8 cellular contexts compared by ENCODE assay signal in genomic region chr5:142024771-142025304, GRCh38. TPM values are rescaled to one million over a fixed set of nuclear protein-coding genes. Genes with fewer than 3 reads are reported as not detected.
DNase-seq lines count a peak whose midpoint lies in the region; TF ChIP-seq lines count a peak whose summit lies in the region.

No MANE protein-coding gene starts in this region.

- no CpG with 5 or more reads among the region's 26 CpGs for WGBS in H9 (ENCODE audit: extremely low coverage, insufficient read length, low lambda C conversion rate)

- no peak overlapping the region for H3T11ph ChIP-seq in H9 (ENCODE audit: low read length)

- H3K4me2 ChIP-seq in H9 (ENCODE audit: insufficient read depth, insufficient read length, low read length) (peak overlapping the region; percentile 86), neural cell (ENCODE audit: low read length) (peak overlapping the region; percentile 64)

- peak overlapping the region; percentile 78 to 87 for H3K4me3 Mint-ChIP-seq in H9
- peak overlapping the region; percentile 92 for H3K4me3 Mint-ChIP-seq in stimulated activated naive CD8-positive, alpha-beta T cell treated with anti-CD3 and anti-CD28 coated beads, Interleukin-15, Interleukin-2, amounts not matched to agents 100 ng/mL and 50 ng/mL, for 24 hours

- TF ChIP-seq EP300 in neural cell (conservative IDR thresholded peaks at IDR 0.05; ENCODE audit: poor library complexity, severe bottlenecking) = peak; percentile 23

- H4K8ac ChIP-seq in H9 (replicated peaks; ENCODE audit: insufficient read length, low read depth, low read length) = no peak overlapping the region

- peaks cover 3% of the 10 kb centered on the region for H3K23me2 ChIP-seq in H9 (ENCODE audit: insufficient read length, low read depth, low read length, poor library complexity, severe bottlenecking)

- H3K27me3 ChIP-seq in H9 (ENCODE audit: insufficient read depth, low read length) = no peaks in the 10 kb centered on the region
- no peaks in the 10 kb centered on the region for H3K27me3 ChIP-seq in neural cell (ENCODE audit: insufficient read depth, low read depth, low read length)

- H2BK12ac ChIP-seq in H9 (ENCODE audit: insufficient read length, low read depth, low read length) = no peak overlapping the region

- H3K14ac ChIP-seq in H9 (ENCODE audit: insufficient read depth, low read length) = no peak overlapping the region

- H3K79me2 ChIP-seq in H9 (ENCODE audit: insufficient read depth, low read length) (no peaks in the 10 kb centered on the region), neural cell (replicated peaks; ENCODE audit: insufficient read depth, low read length) (no peaks in the 10 kb centered on the region)

- H3F3A ChIP-seq in neural cell (ENCODE audit: insufficient read depth, low read length, poor library complexity, severe bottlenecking) = peaks cover 6% of the 10 kb centered on the region

- H4K20me1 ChIP-seq in H9 (ENCODE audit: control insufficient read depth, insufficient read depth, insufficient read length) (no peaks in the 10 kb centered on the region), neural cell (ENCODE audit: insufficient read depth) (no peaks in the 10 kb centered on the region)

- no peak overlapping the region for H3K56ac ChIP-seq in H9 (ENCODE audit: insufficient read length, low read depth, low read length)

- H3K9me2 ChIP-seq in neural cell (ENCODE audit: insufficient read depth, low read length) = no peaks in the 10 kb centered on the region

- H3K4me3 ChIP-seq in fibroblast of villous mesenchyme (ENCODE audit: low read depth, low read length) (peak overlapping the region; percentile 60), neural cell (ENCODE audit: low read length) (peak overlapping the region; percentile 63)

- peak overlapping the region; percentile 73 for H3K27ac ChIP-seq in H9 (ENCODE audit: insufficient read length, low read depth, low read length)
- peak overlapping the region; percentile 77 for H3K27ac ChIP-seq in neural cell (ENCODE audit: low read length)

- no peak overlapping the region for H2BK20ac ChIP-seq in H9 (ENCODE audit: low read depth, low read length, poor library complexity, severe bottlenecking)

- no peak overlapping the region for H2BK5ac ChIP-seq in H9 (ENCODE audit: insufficient read length, low read length)

- TF ChIP-seq CTCF in H9 (conservative IDR thresholded peaks at IDR 0.05) (no peak), fibroblast of villous mesenchyme (IDR thresholded peaks at IDR 0.05; ENCODE audit: insufficient read depth, low read depth, low read length) (no peak), neural cell (IDR thresholded peaks at IDR 0.05; ENCODE audit: poor library complexity, severe bottlenecking) (no peak)

- H3K4me1 Mint-ChIP-seq in H9 = peaks cover 12 to 15% of the 10 kb centered on the region in 2 experiments
- peaks cover 28% of the 10 kb centered on the region for H3K4me1 Mint-ChIP-seq in stimulated activated naive CD8-positive, alpha-beta T cell treated with anti-CD3 and anti-CD28 coated beads, Interleukin-15, Interleukin-2, amounts not matched to agents 100 ng/mL and 50 ng/mL, for 24 hours (ENCODE audit: low read depth)

- peaks cover 7% of the 10 kb centered on the region in 2 experiments for H3K9me3 Mint-ChIP-seq in H9
- H3K9me3 Mint-ChIP-seq in stimulated activated naive CD8-positive, alpha-beta T cell treated with anti-CD3 and anti-CD28 coated beads, Interleukin-15, Interleukin-2, amounts not matched to agents 100 ng/mL and 50 ng/mL, for 24 hours = no peaks in the 10 kb centered on the region

- no peak overlapping the region for H3K18ac ChIP-seq in H9 (ENCODE audit: insufficient read length, low read depth, low read length)

- H2BK15ac ChIP-seq in H9 (ENCODE audit: low read depth, low read length) = no peak overlapping the region

- no peaks in the 10 kb centered on the region; the same call in 1 of the 2 replicates for H3K4me1 ChIP-seq in ES-I3 (ENCODE audit: insufficient read depth, low read length)
- H3K4me1 ChIP-seq in H9 (ENCODE audit: insufficient read depth, low read length) = no peaks in the 10 kb centered on the region

- H3K27me3 Mint-ChIP-seq in H9 (ENCODE audit: low read depth) = peaks cover 7% of the 10 kb centered on the region
- peaks cover 6% of the 10 kb centered on the region for H3K27me3 Mint-ChIP-seq in stimulated activated naive CD8-positive, alpha-beta T cell treated with anti-CD3 and anti-CD28 coated beads, Interleukin-15, Interleukin-2, amounts not matched to agents 100 ng/mL and 50 ng/mL, for 24 hours

- H3K27ac Mint-ChIP-seq in H9 = peak overlapping the region; percentile 94 to 99 (median 96)
- peak overlapping the region; percentile 97 for H3K27ac Mint-ChIP-seq in stimulated activated naive CD8-positive, alpha-beta T cell treated with anti-CD3 and anti-CD28 coated beads, Interleukin-15, Interleukin-2, amounts not matched to agents 100 ng/mL and 50 ng/mL, for 24 hours

- no peak overlapping the region for H2AK5ac ChIP-seq in H9 (ENCODE audit: insufficient read length, low read length)

- H3K9me3 ChIP-seq in ES-I3 (ENCODE audit: control insufficient read depth, insufficient read depth, low read length) (no peaks in the 10 kb centered on the region), H9 (ENCODE audit: control insufficient read depth, low read depth, low read length) (no peaks in the 10 kb centered on the region), neural cell (ENCODE audit: low read length) (no peaks in the 10 kb centered on the region)

- H3K36me3 ChIP-seq in ES-I3 (ENCODE audit: insufficient read depth, low read length) = no peaks in the 10 kb centered on the region
- H3K36me3 ChIP-seq in neural cell (ENCODE audit: insufficient read depth, low read length) = no peaks in the 10 kb centered on the region

- H2BK120ac ChIP-seq in H9 (ENCODE audit: low read depth, low read length, poor library complexity, severe bottlenecking) = no peak overlapping the region

- H3K79me1 ChIP-seq in H9 (ENCODE audit: insufficient read depth, low read depth, low read length, poor library complexity, severe bottlenecking) = no peaks in the 10 kb centered on the region

- H3K36me3 Mint-ChIP-seq in H9 (ENCODE audit: insufficient read depth in 1 of 3, low read depth in 3 of 3) = peaks cover 0 to 7% (median 0%) of the 10 kb centered on the region in 3 experiments; a peak in 3 of 7 replicates
- no peaks in the 10 kb centered on the region for H3K36me3 Mint-ChIP-seq in stimulated activated naive CD8-positive, alpha-beta T cell treated with anti-CD3 and anti-CD28 coated beads, Interleukin-15, Interleukin-2, amounts not matched to agents 100 ng/mL and 50 ng/mL, for 24 hours (ENCODE audit: low read depth)

- peak overlapping the region; percentile 62 for H3K9ac ChIP-seq in ES-I3 (ENCODE audit: low read depth, low read length)
- H3K9ac ChIP-seq in H9 (ENCODE audit: extremely low read depth, insufficient read length, low read length) = peak overlapping the region; percentile 67
- H3K9ac ChIP-seq in neural cell (ENCODE audit: low read length) = peak overlapping the region; percentile 65

- H4K5ac ChIP-seq in H9 (ENCODE audit: insufficient read length, low read depth, low read length) = no peak overlapping the region

- peak overlapping the region; percentile 98 for H2AFZ ChIP-seq in H9 (ENCODE audit: low read length)
- H2AFZ ChIP-seq in neural cell (ENCODE audit: low read depth, low read length) = peak overlapping the region; percentile 84

- no peak overlapping the region for H3K23ac ChIP-seq in H9 (ENCODE audit: insufficient read length, low read depth, low read length)

- H3K4ac ChIP-seq in H9 (ENCODE audit: low read depth, low read length) = no peak overlapping the region

- DNase-seq in H9 (peak; percentile 96), M059J (ENCODE audit: low read depth) (peak; percentile 94), SHP77 treated with DMSO at 0.1 percent for 48 hours (lab: John Stamatoyannopoulos, UW) (peak; percentile 93), activated gamma-delta T cell (lab: John Stamatoyannopoulos, UW) (peak; percentile 68), fibroblast of villous mesenchyme (ENCODE audit: low read depth) (peak; percentile 88)

- no peak overlapping the region for H4K91ac ChIP-seq in H9 (ENCODE audit: insufficient read length, low read depth, low read length)

- peak; percentile 46 for TF ChIP-seq RAD21 in neural cell (conservative IDR thresholded peaks at IDR 0.05)

TF ChIP-seq in neural cell, 6 proteins besides CTCF, POLR2A, EP300 and RAD21 (continues in another document):
- TF ChIP-seq TAF1 (IDR thresholded peaks at IDR 0.05; ENCODE audit: low read depth) (no peak), EZH2 (IDR thresholded peaks at IDR 0.05; ENCODE audit: borderline replicate concordance, insufficient read depth, low read length, poor library complexity, severe bottlenecking) (no peak), SMC3 (conservative IDR thresholded peaks at IDR 0.05; ENCODE audit: poor library complexity) (peak; percentile 34)

RNA-seq across cellular contexts. Expression of gene GNPDA1, which starts 12.0 kb away (rescaled TPM):
- 66.8 and 68.4 TPM in 2 replicates for total RNA-seq in H9 (2021)
- total RNA-seq in M059J (2014; rRNA removed; shearing (Covaris generic)) = 85.5 and 151 TPM in 2 replicates
- 54.8 and 59.6 TPM in 2 replicates for total RNA-seq in fibroblast of villous mesenchyme
- polyA plus RNA-seq in neural cell = 28.9 and 32.2 TPM in 2 replicates
- 21.2 and 29.9 TPM in 2 replicates for polyA minus RNA-seq in neural cell

RNA-seq across cellular contexts. Expression of gene RNF14, which starts 55.9 kb away (rescaled TPM):
- 19.5 and 20.1 TPM in 2 replicates for total RNA-seq in H9 (2021)
- total RNA-seq in M059J (2014; rRNA removed; shearing (Covaris generic)) = 24.7 and 78.2 TPM in 2 replicates
- 56.7 and 76.9 TPM in 2 replicates for total RNA-seq in fibroblast of villous mesenchyme
- polyA plus RNA-seq in neural cell = 82.1 and 108 TPM in 2 replicates
- polyA minus RNA-seq in neural cell = 83.3 and 93.9 TPM in 2 replicates

Comparison
In these comparisons a context has a peak if more than half of its experiments do, and no peak if none do; other contexts are left out.
1. Peak in every context shown above with its lines: DNase-seq, H3K4me3 ChIP-seq and H3K27ac ChIP-seq.